Comparison of ENCODE assay signal across 8 cellular contexts in genomic region chr22:28882545-28882877, GRCh38. TPM values are rescaled to one million over a fixed set of nuclear protein-coding genes. Genes with fewer than 3 reads are reported as not detected.
DNase-seq lines count a peak whose midpoint lies in the region; ATAC-seq and TF ChIP-seq lines count a peak whose summit lies in the region.

No MANE protein-coding gene starts in this region.

- H3K4me3 Mint-ChIP-seq in activated naive CD8-positive, alpha-beta T cell treated with anti-CD3 and anti-CD28 coated beads, Interleukin-2, amount 50 U/mL, for 24 hours: peak overlapping the region; percentile 75
- peak overlapping the region; percentile 78 for H3K4me3 Mint-ChIP-seq in stimulated activated memory B cell treated with anti-CD40 and anti-IgM and Interleukin-4, amounts not matched to agents 10 μg/mL and 1 μg/mL and 100 μg/mL, for 72 hours

- H3K27ac Mint-ChIP-seq in activated naive CD8-positive, alpha-beta T cell treated with anti-CD3 and anti-CD28 coated beads, Interleukin-2, amount 50 U/mL, for 24 hours: peak overlapping the region; percentile 47
- H3K27ac Mint-ChIP-seq in stimulated activated memory B cell treated with anti-CD40 and anti-IgM and Interleukin-4, amounts not matched to agents 10 μg/mL and 1 μg/mL and 100 μg/mL, for 72 hours: peak overlapping the region; percentile 64

- H3K9ac ChIP-seq in iPS-20b (ENCODE audit: low read depth, low read length): peak overlapping the region; percentile 80; the same call in 1 of the 2 replicates

- DNase-seq in BE2C (no peak), HT-29 (ENCODE audit: low spot score) (no peak), T-helper 9 cell (no peak)
- DNase-seq in Jurkat, Clone E6-1 (ENCODE audit: low read depth, low spot score): no peak
- peak; percentile 27 for DNase-seq in activated naive CD8-positive, alpha-beta T cell treated with anti-CD3 and anti-CD28 coated beads, Interleukin-2, amount 50 U/mL, for 24 hours

- H3K27me3 ChIP-seq in BE2C (no peaks in the 10 kb centered on the region), iPS-20b (ENCODE audit: insufficient read depth, low read length) (peaks cover 13% of the 10 kb centered on the region; the same call in 1 of the 2 replicates)

- H3K27ac ChIP-seq in iPS-20b (ENCODE audit: low read length): no peak overlapping the region

- TF ChIP-seq CTCF in BE2C (IDR thresholded peaks at IDR 0.05; ENCODE audit: low read depth, low read length): no peak

- no peaks in the 10 kb centered on the region for H3K36me3 Mint-ChIP-seq in activated naive CD8-positive, alpha-beta T cell treated with anti-CD3 and anti-CD28 coated beads, Interleukin-2, amount 50 U/mL, for 24 hours (ENCODE audit: low read depth)
- H3K36me3 Mint-ChIP-seq in stimulated activated memory B cell treated with anti-CD40 and anti-IgM and Interleukin-4, amounts not matched to agents 10 μg/mL and 1 μg/mL and 100 μg/mL, for 72 hours: no peaks in the 10 kb centered on the region

- H3K9me3 Mint-ChIP-seq in activated naive CD8-positive, alpha-beta T cell treated with anti-CD3 and anti-CD28 coated beads, Interleukin-2, amount 50 U/mL, for 24 hours: no peaks in the 10 kb centered on the region
- no peaks in the 10 kb centered on the region for H3K9me3 Mint-ChIP-seq in stimulated activated memory B cell treated with anti-CD40 and anti-IgM and Interleukin-4, amounts not matched to agents 10 μg/mL and 1 μg/mL and 100 μg/mL, for 72 hours

- no peaks in the 10 kb centered on the region for H3K36me3 ChIP-seq in BE2C
- H3K36me3 ChIP-seq in iPS-20b (ENCODE audit: insufficient read depth, low read depth, low read length): no peaks in the 10 kb centered on the region

- peak overlapping the region; percentile 63 for H3K4me3 ChIP-seq in BE2C (ENCODE audit: low read depth, low read length)
- H3K4me3 ChIP-seq in Jurkat, Clone E6-1 (ENCODE audit: low read length): peak overlapping the region; percentile 64
- peak overlapping the region; percentile 66 for H3K4me3 ChIP-seq in iPS-20b (ENCODE audit: low read length)

- peaks cover 40% of the 10 kb centered on the region for H3K27me3 Mint-ChIP-seq in activated naive CD8-positive, alpha-beta T cell treated with anti-CD3 and anti-CD28 coated beads, Interleukin-2, amount 50 U/mL, for 24 hours
- peaks cover 18% of the 10 kb centered on the region for H3K27me3 Mint-ChIP-seq in stimulated activated memory B cell treated with anti-CD40 and anti-IgM and Interleukin-4, amounts not matched to agents 10 μg/mL and 1 μg/mL and 100 μg/mL, for 72 hours

- H3K4me1 Mint-ChIP-seq in activated naive CD8-positive, alpha-beta T cell treated with anti-CD3 and anti-CD28 coated beads, Interleukin-2, amount 50 U/mL, for 24 hours: peaks cover 23% of the 10 kb centered on the region
- H3K4me1 Mint-ChIP-seq in stimulated activated memory B cell treated with anti-CD40 and anti-IgM and Interleukin-4, amounts not matched to agents 10 μg/mL and 1 μg/mL and 100 μg/mL, for 72 hours: peaks cover 26% of the 10 kb centered on the region

- ATAC-seq in activated naive CD8-positive, alpha-beta T cell treated with anti-CD3 and anti-CD28 coated beads, Interleukin-2, amount 50 U/mL, for 24 hours: peak; percentile 26
- ATAC-seq in stimulated activated memory B cell treated with anti-CD40 and anti-IgM and Interleukin-4, amounts not matched to agents 10 μg/mL and 1 μg/mL and 100 μg/mL, for 72 hours: peak; percentile 14
- ATAC-seq in HG03139 (IDR thresholded peaks at IDR 0.05; ENCODE audit: unreplicated experiment): no peak

- H3K4me1 ChIP-seq in BE2C: peaks cover 3% of the 10 kb centered on the region; the same call in 1 of the 2 replicates
- peaks cover 22% of the 10 kb centered on the region for H3K4me1 ChIP-seq in iPS-20b (ENCODE audit: insufficient read depth, low read length)

- H3K9me3 ChIP-seq in BE2C: no peaks in the 10 kb centered on the region
- H3K9me3 ChIP-seq in iPS-20b (ENCODE audit: insufficient read depth, low read depth, low read length): no peaks in the 10 kb centered on the region

RNA-seq across cellular contexts. Expression of gene ZNRF3, which starts 0.9 kb away (rescaled TPM):
- polyA plus RNA-seq in BE2C (2012; ENCODE audit: insufficient read depth, insufficient read length, low read depth): 5.3 TPM
- polyA plus RNA-seq in Jurkat, Clone E6-1 (2012; ENCODE audit: insufficient read depth, insufficient read length): 2.8 TPM
- 70.2 and 81.8 TPM in 2 replicates for total RNA-seq in HT-29 (2014; rRNA removed; shearing (Covaris generic))
